Comparison of ENCODE assay signal across 8 cellular contexts in genomic region chr20:31713312-31714049, GRCh38. TPM values are rescaled to one million over a fixed set of nuclear protein-coding genes. Genes with fewer than 3 reads are reported as not detected.
DNase-seq lines count a peak whose midpoint lies in the region; ATAC-seq and TF ChIP-seq lines count a peak whose summit lies in the region.

No MANE protein-coding gene starts in this region.

- CTCF ChIA-PET in activated naive CD4-positive, alpha-beta T cell treated with anti-CD3 and anti-CD28 coated beads, Interleukin-2, amount 10 ng/mL, durations not matched to agents 7 days and 5 days (lab: Charles Lee): interaction anchor here (1.6 to 2.0 kb wide), 2 partner anchors 50 to 51 kb away, joined by 3 to 11 read pairs; no protein-coding TSS in a partner anchor

- peak overlapping the region; percentile 98 for H3K27ac Mint-ChIP-seq in chondrocyte (ENCODE audit: unreplicated experiment)
- H3K27ac Mint-ChIP-seq in activated naive CD4-positive, alpha-beta T cell treated with anti-CD3 and anti-CD28 coated beads, Interleukin-2, amount 10 ng/mL, durations not matched to agents 7 days and 5 days: no peak overlapping the region

- H3K4me1 Mint-ChIP-seq in chondrocyte (ENCODE audit: low read depth): peaks cover 88% of the 10 kb centered on the region
- H3K4me1 Mint-ChIP-seq in activated naive CD4-positive, alpha-beta T cell treated with anti-CD3 and anti-CD28 coated beads, Interleukin-2, amount 10 ng/mL, durations not matched to agents 7 days and 5 days: peaks cover 87% of the 10 kb centered on the region

- H3K9me3 Mint-ChIP-seq in chondrocyte (ENCODE audit: low read depth): no peaks in the 10 kb centered on the region
- no peaks in the 10 kb centered on the region for H3K9me3 Mint-ChIP-seq in activated naive CD4-positive, alpha-beta T cell treated with anti-CD3 and anti-CD28 coated beads, Interleukin-2, amount 10 ng/mL, durations not matched to agents 7 days and 5 days

- peak overlapping the region; percentile 61 for H3K4me3 Mint-ChIP-seq in chondrocyte (ENCODE audit: unreplicated experiment)
- no peak overlapping the region for H3K4me3 Mint-ChIP-seq in activated naive CD4-positive, alpha-beta T cell treated with anti-CD3 and anti-CD28 coated beads, Interleukin-2, amount 10 ng/mL, durations not matched to agents 7 days and 5 days

- no peaks in the 10 kb centered on the region for H3K36me3 ChIP-seq in KMS-11 (ENCODE audit: insufficient read depth)
- peaks cover 0 to 3% (median 1%) of the 10 kb centered on the region in 4 donors for H3K36me3 ChIP-seq in liver (ENCODE audit: control insufficient read depth in 4 of 4, insufficient read depth in 3 of 4, low read depth in 1 of 4, low read length in 3 of 4)
- peaks cover 42% of the 10 kb centered on the region for H3K36me3 ChIP-seq in thymus (ENCODE audit: control insufficient read depth, insufficient read depth)

- H2AFZ ChIP-seq in KMS-11 (ENCODE audit: low read depth): no peak overlapping the region

- H3K4me1 ChIP-seq in KMS-11 (ENCODE audit: low read depth, poor library complexity, severe bottlenecking) (peaks cover 98% of the 10 kb centered on the region), liver (ENCODE audit: control insufficient read depth in 4 of 4, insufficient read depth in 4 of 4, low read length in 3 of 4) (peaks cover 22 to 66% (median 54%) of the 10 kb centered on the region in 4 donors), thymus (ENCODE audit: control insufficient read depth, insufficient read depth, low read length) (peaks cover 72% of the 10 kb centered on the region)

- no peaks in the 10 kb centered on the region for H3K9me3 ChIP-seq in liver (ENCODE audit: control insufficient read depth in 4 of 4, low read length in 3 of 4)
- no peaks in the 10 kb centered on the region for H3K9me3 ChIP-seq in thymus (ENCODE audit: control insufficient read depth)

- TF ChIP-seq CTCF in KMS-11 (conservative IDR thresholded peaks at IDR 0.05; ENCODE audit: low read depth, low read length): no peak
- no peak for TF ChIP-seq CTCF in chondrocyte (IDR thresholded peaks at IDR 0.05)
- TF ChIP-seq CTCF in liver (IDR thresholded peaks at IDR 0.05; ENCODE audit: low read depth, low read length, missing input control): no peak

- peak overlapping the region; percentile 64 for H3K4me2 ChIP-seq in KMS-11

- DNase-seq in 8988T (peak; percentile 73), chondrocyte (ENCODE audit: low spot score) (no peak), activated gamma-delta T cell treated with Interleukin-2 at 50 U/mL for 16 hours (no peak)
- no peak for DNase-seq in activated naive CD4-positive, alpha-beta T cell treated with anti-CD3 and anti-CD28 coated beads, Interleukin-2, amount 10 ng/mL, durations not matched to agents 7 days and 5 days

- H3K79me2 ChIP-seq in KMS-11 (ENCODE audit: insufficient read depth, low read depth): peaks cover 72% of the 10 kb centered on the region

- H3K27ac ChIP-seq in KMS-11: peak overlapping the region; percentile 37; the same call in 1 of the 2 replicates
- H3K27ac ChIP-seq in liver (ENCODE audit: low read depth in 1 of 2, low read length in 2 of 2): peak overlapping the region; percentile 77 to 79
- H3K27ac ChIP-seq in thymus (ENCODE audit: low read depth): peak overlapping the region; percentile 86

- H3K27me3 ChIP-seq in KMS-11 (ENCODE audit: insufficient read depth, low read depth) (no peaks in the 10 kb centered on the region), liver (ENCODE audit: control insufficient read depth in 4 of 4, insufficient read depth in 4 of 4, low read length in 3 of 4) (no peaks in the 10 kb centered on the region), thymus (ENCODE audit: control insufficient read depth, insufficient read depth) (no peaks in the 10 kb centered on the region)

- peaks cover 35% of the 10 kb centered on the region for H3K36me3 Mint-ChIP-seq in chondrocyte (ENCODE audit: low read depth)
- H3K36me3 Mint-ChIP-seq in activated naive CD4-positive, alpha-beta T cell treated with anti-CD3 and anti-CD28 coated beads, Interleukin-2, amount 10 ng/mL, durations not matched to agents 7 days and 5 days: peaks cover 78% of the 10 kb centered on the region

- 51% methylated on average over 8 of the region's 8 CpGs for WGBS in liver
- WGBS in thymus: 90% methylated on average over 8 of the region's 8 CpGs

- no peaks in the 10 kb centered on the region for H4K20me1 ChIP-seq in KMS-11 (ENCODE audit: insufficient read depth)

- no peaks in the 10 kb centered on the region for H3K27me3 Mint-ChIP-seq in chondrocyte (ENCODE audit: low read depth)
- H3K27me3 Mint-ChIP-seq in activated naive CD4-positive, alpha-beta T cell treated with anti-CD3 and anti-CD28 coated beads, Interleukin-2, amount 10 ng/mL, durations not matched to agents 7 days and 5 days: no peaks in the 10 kb centered on the region

- no peak for ATAC-seq in HG02678 (IDR thresholded peaks at IDR 0.05; ENCODE audit: unreplicated experiment)

- no peak overlapping the region; the same call in 1 of the 2 replicates for H3K9ac ChIP-seq in KMS-11
- no peak overlapping the region for H3K9ac ChIP-seq in liver (ENCODE audit: low read depth in 1 of 2, low read length in 2 of 2)

- peak; percentile 4 to 15 for TF ChIP-seq RAD21 in liver (IDR thresholded peaks at IDR 0.05)

- no peak overlapping the region for H3K4me3 ChIP-seq in KMS-11 (IDR thresholded peaks at IDR 0.05; ENCODE audit: insufficient read depth, low read depth, low read length)
- no peak overlapping the region for H3K4me3 ChIP-seq in liver (ENCODE audit: low read depth in 1 of 3, low read length in 3 of 3)
- H3K4me3 ChIP-seq in thymus (ENCODE audit: low read length): peak overlapping the region; percentile 37

TF ChIP-seq in liver, 16 proteins besides CTCF, POLR2A, EP300 and RAD21:
- no peak for TF ChIP-seq REST (IDR thresholded peaks at IDR 0.05)
- peak; percentile 60 for TF ChIP-seq NR2F2 (IDR thresholded peaks at IDR 0.05)
- peak; percentile 36 for TF ChIP-seq SP1 (IDR thresholded peaks at IDR 0.05)
- no peak for TF ChIP-seq FOXA2 (IDR thresholded peaks at IDR 0.05)
- TF ChIP-seq RXRA (IDR thresholded peaks at IDR 0.05): peak; percentile 31 to 33
- peak; percentile 19 to 21 for TF ChIP-seq EGR1 (IDR thresholded peaks at IDR 0.05; ENCODE audit: low read depth in 2 of 2)
- peak; percentile 50 for TF ChIP-seq MAX (IDR thresholded peaks at IDR 0.05)
- TF ChIP-seq JUND (IDR thresholded peaks at IDR 0.05): peak in 1 of 2 donors; percentile 50
- TF ChIP-seq FOXA1 (IDR thresholded peaks at IDR 0.05): no peak
- TF ChIP-seq GABPA (IDR thresholded peaks at IDR 0.05 in 1 of 2, conservative IDR thresholded peaks at IDR 0.05 in 1 of 2): peak in 1 of 2 donors; percentile 31

RNA-seq across cellular contexts. Expression of gene BCL2L1, which starts 9.2 kb away (rescaled TPM):
- total RNA-seq in chondrocyte: 55.9 to 96.1 TPM (median 90.7 TPM) in 3 replicates
- total RNA-seq in liver: 100 to 1,000 TPM in 1 of 2 donors, 10 to 100 TPM in 1; 48.4 to 124 TPM
- 10 to 100 TPM; 29.7 to 43.7 TPM for polyA plus RNA-seq in liver
- polyA plus RNA-seq in thymus: 58.3 TPM

RNA-seq across cellular contexts. Expression of gene TPX2, which starts 25.6 kb away (rescaled TPM):
- 20.2 to 51.0 TPM (median 49.6 TPM) in 3 replicates for total RNA-seq in chondrocyte
- 10 to 100 TPM in 1 of 2 donors, 1 to 10 TPM in 1; 1.3 to 40.8 TPM for total RNA-seq in liver
- polyA plus RNA-seq in liver: 1 to 10 TPM; 1.1 to 3.6 TPM
- polyA plus RNA-seq in thymus: 8.2 TPM
